8 cellular contexts compared by ENCODE assay signal in genomic region chr9:137086531-137087408, GRCh38. TPM values are rescaled to one million over a fixed set of nuclear protein-coding genes. Genes with fewer than 3 reads are reported as not detected.
DNase-seq lines count a peak whose midpoint lies in the region; ATAC-seq, FAIRE-seq and TF ChIP-seq lines count a peak whose summit lies in the region.

Gene MAN1B1 (plus strand): TSS chr9:137086985. CDS start chr9:137087000, 15 bp downstream.

- H3K4me1 Mint-ChIP-seq in natural killer cell: peaks cover 15 to 29% of the 10 kb centered on the region in 2 donors

- peak; percentile 87 for FAIRE-seq in H54 (lab: Jason Lieb, UNC)

- peak within 1 kb of the TSS; percentile 95 for H3K4me3 Mint-ChIP-seq in natural killer cell

- intact Hi-C loops in natural killer cell (cut with micrococcal nuclease): no loop called here

- H3F3A ChIP-seq in Loucy (ENCODE audit: low read depth): no peaks in the 10 kb centered on the region

- H3K4me2 ChIP-seq in Loucy (ENCODE audit: low read depth, low read length, poor library complexity, severe bottlenecking): peak within 1 kb of the TSS; percentile 86

- no peaks in the 10 kb centered on the region for H3K9me3 ChIP-seq in Loucy (ENCODE audit: insufficient read depth, low read depth, low read length)

- peak; percentile 99 for DNase-seq in EL
- peak; percentile 100 for DNase-seq in H54 (ENCODE audit: insufficient read length, low spot score)
- peak; percentile 99 for DNase-seq in activated T-helper 9 cell treated with anti-CD3 and anti-CD28 coated beads, Interleukin-2, amount 50 U/mL, for 16 hours (ENCODE audit: low read depth)
- peak; percentile 97 for DNase-seq in fibroblast of peridontal ligament (ENCODE audit: extremely low read depth)
- DNase-seq in natural killer cell: peak; percentile 96
- peak; percentile 99 for DNase-seq in stimulated activated naive CD4-positive, alpha-beta T cell treated with Interleukin-2 at 50 U/mL for 16 hours (lab: John Stamatoyannopoulos, UW)

- H3K9me3 Mint-ChIP-seq in natural killer cell: no peaks in the 10 kb centered on the region

- H3K36me3 Mint-ChIP-seq in natural killer cell: no peaks in the 10 kb centered on the region

- H3K27ac Mint-ChIP-seq in natural killer cell: peak within 1 kb of the TSS; percentile 92 to 96

- H4K20me1 ChIP-seq in Loucy (ENCODE audit: insufficient read depth, low read length, poor library complexity, severe bottlenecking): no peaks in the 10 kb centered on the region

- H3K9ac ChIP-seq in Loucy (ENCODE audit: low read depth, low read length, poor library complexity, severe bottlenecking): peak within 1 kb of the TSS; percentile 92

- no peaks in the 10 kb centered on the region for H3K9me2 ChIP-seq in Loucy (replicated peaks; ENCODE audit: low read depth, low read length)

- ATAC-seq in natural killer cell: peak; percentile 86 to 93 (median 86)

- peaks cover 20% of the 10 kb centered on the region for H3K4me1 ChIP-seq in Loucy (ENCODE audit: insufficient read depth, low read length, poor library complexity, severe bottlenecking)

- H3K36me3 ChIP-seq in Loucy (ENCODE audit: insufficient read depth, low read length): no peaks in the 10 kb centered on the region

- TF ChIP-seq CTCF in Loucy (conservative IDR thresholded peaks at IDR 0.05; ENCODE audit: low read length) (no peak), natural killer cell (IDR thresholded peaks at IDR 0.05) (no peak)

- H3K79me2 ChIP-seq in Loucy (ENCODE audit: insufficient read depth, low read length): peaks cover 39% of the 10 kb centered on the region

- TF ChIP-seq POLR2A in H54 (IDR thresholded peaks at IDR 0.05; ENCODE audit: low read depth, low read length): peak; percentile 86
- peak; percentile 89 for TF ChIP-seq POLR2A in Raji (IDR thresholded peaks at IDR 0.05; ENCODE audit: insufficient read depth, low read depth, low read length)

- no peaks in the 10 kb centered on the region for H3K27me3 Mint-ChIP-seq in natural killer cell (ENCODE audit: low read depth in 2 of 2)

- H3K4me3 ChIP-seq in Loucy (ENCODE audit: low read length, poor library complexity, severe bottlenecking): peak within 1 kb of the TSS; percentile 88

- H2AFZ ChIP-seq in Loucy (ENCODE audit: low read length): peak within 1 kb of the TSS; percentile 87

- H3K27me3 ChIP-seq in Loucy (ENCODE audit: insufficient read depth, low read length, poor library complexity, severe bottlenecking): no peaks in the 10 kb centered on the region

RNA-seq across cellular contexts. Expression of gene MAN1B1, which starts in this region (rescaled TPM):
- 10 to 100 TPM; 75.1 to 99.4 (median 80.4) TPM for total RNA-seq in natural killer cell

Comparison
In these comparisons a context has a peak if more than half of its experiments do, and no peak if none do; other contexts are left out.
1. Peak in every context shown above with its lines: DNase-seq, ATAC-seq and H3K4me3 ChIP-seq.